Comparison of ENCODE assay signal across 26 cellular contexts in genomic region chr10:79933961-79934360, GRCh38.
A peak's percentile ranks its signal among the peaks of the same experiment; 100 is the strongest.
DNase-seq lines count a peak whose midpoint lies in the region; ATAC-seq, FAIRE-seq and TF ChIP-seq lines count a peak whose summit lies in the region.
"Had no signal": no experiment of that assay in that cellular context is flagged by ENCODE, and none has a peak within 500 bp of the region (broad histone marks: within the 10 kb centered on the region; RNA-seq: fewer than 3 reads in every experiment).

No MANE protein-coding gene starts in this region.

- in situ Hi-C loops in brain microvascular endothelial cell (cut with HindIII; ENCODE audit: low pct_ligation_motif_present, low sequenced_read_pairs), result no loop called here

- TF ChIP-seq CTCF in brain microvascular endothelial cell (IDR thresholded peaks at IDR 0.05; ENCODE audit: low read depth, low read length, missing control alignments) (no peak), GM10248 (IDR thresholded peaks at IDR 0.05; ENCODE audit: control extremely low read depth, extremely low read depth, low read depth, missing control alignments) (no peak)

- DNase-seq in AG20443 (ENCODE audit: low spot score) (peak; percentile 1), DMS53 (lab: John Stamatoyannopoulos, UW) (peak; percentile 96), brain microvascular endothelial cell (peak; percentile 72), iris pigment epithelial cell (ENCODE audit: low read depth) (peak; percentile 24), RCC 7860 (ENCODE audit: low spot score) (no peak), GM10248 (ENCODE audit: extremely low spot score) (no peak)
- no peak for DNase-seq in activated naive CD4-positive, alpha-beta T cell treated with anti-CD3 and anti-CD28 coated beads, Interleukin-2, amount 50 U/mL, for 16 hours
- DNase-seq: activated CD4-positive, CD25-positive, alpha-beta regulatory T cell treated with anti-CD3 and anti-CD28 coated beads, Interleukin-2, amount 50 U/mL, for 72 hours; activated effector memory CD4-positive, alpha-beta T cell treated with anti-CD3 and anti-CD28 coated beads, Interleukin-2, amount 50 U/mL, for 16 hours; CD4-positive, alpha-beta memory T cell; DMS79; effector memory CD8-positive, alpha-beta T cell; esophagus squamous epithelium; GF-D8; GM23248; mammary epithelial cell; NCI-H2081; NCI-H524 treated with DMSO at 0.1 percent for 48 hours; RPMI8226; stimulated activated CD8-positive, alpha-beta memory T cell treated with anti-CD3 and anti-CD28 coated beads, Interleukin-4, amount 100 ng/mL, for 48 hours; transverse colon had no signal

- CTCF ChIA-PET in GM10248 (lab: Yijun Ruan, JAX), result no interaction called here

- no peaks in the 10 kb centered on the region for H3K36me3 ChIP-seq in brain microvascular endothelial cell (replicated peaks)
- H3K36me3 ChIP-seq: esophagus squamous epithelium, transverse colon had no signal

- no peak overlapping the region for H3K27ac ChIP-seq in brain microvascular endothelial cell
- H3K27ac ChIP-seq: esophagus squamous epithelium, GM23248, KMS-11, transverse colon had no signal

- FAIRE-seq in RCC 7860 (lab: Jason Lieb, UNC), result no peak
- FAIRE-seq: colon, HTR-8/SVneo, TTC549 had no signal

- ATAC-seq in HG03520 (IDR thresholded peaks at IDR 0.05; ENCODE audit: unreplicated experiment), result no peak
- ATAC-seq: effector memory CD8-positive, alpha-beta T cell had no signal

- H3K27me3 ChIP-seq in brain microvascular endothelial cell (replicated peaks), result no peaks in the 10 kb centered on the region

- H3K4me3 ChIP-seq in brain microvascular endothelial cell (ENCODE audit: low read depth, low read length), result no peak overlapping the region
- H3K4me3 ChIP-seq: esophagus squamous epithelium, GM23248, transverse colon had no signal

- POLR2A ChIA-PET in GM10248 (lab: Yijun Ruan, JAX), result no interaction called here

Comparison
In these comparisons a context has a peak if more than half of its experiments do, and no peak if none do; other contexts are left out.
1. DNase-seq: peak in AG20443 (single experiment), DMS53 (single experiment), brain microvascular endothelial cell (single experiment) and iris pigment epithelial cell (single experiment); none in RCC 7860 (single experiment), activated naive CD4-positive, alpha-beta T cell treated with anti-CD3 and anti-CD28 coated beads, Interleukin-2, amount 50 U/mL, for 16 hours (single experiment) and GM10248 (single experiment).